10 cellular contexts compared by ENCODE assay signal in genomic region chr11:110098645-110099044, GRCh38. TPM values are rescaled to one million over a fixed set of nuclear protein-coding genes. Genes with fewer than 3 reads are reported as not detected.
A peak's percentile ranks its signal among the peaks of the same experiment; 100 is the strongest.
DNase-seq lines count a peak whose midpoint lies in the region; ATAC-seq lines count a peak whose summit lies in the region.
"Had no signal": no experiment of that assay in that cellular context is flagged by ENCODE, and none has a peak within 500 bp of the region (broad histone marks: within the 10 kb centered on the region; RNA-seq: fewer than 3 reads in every experiment).

No MANE protein-coding gene starts in this region.

- ATAC-seq in GM19455 (IDR thresholded peaks at IDR 0.05; ENCODE audit: unreplicated experiment) (peak; percentile 56), HG03103 (IDR thresholded peaks at IDR 0.05; ENCODE audit: low read depth, unreplicated experiment) (peak; percentile 86)

- in situ Hi-C loops in SK-MEL-5 (cut with HindIII; ENCODE audit: low pct_unique_long_range_greater_than_20kb, low sequenced_read_pairs): no loop called here

- intact Hi-C loops in posterior cingulate gyrus (cut with DNase I): loop anchor here (10.0 kb wide), 2 partner anchors 76 to 266 kb away; no protein-coding TSS in a partner anchor

- DNase-seq in GDM1 (lab: John Stamatoyannopoulos, UW) (peak; percentile 20), SK-MEL-5 (ENCODE audit: low read depth, low spot score) (peak; percentile 44), posterior cingulate gyrus (no peak), NCI-H187 (lab: John Stamatoyannopoulos, UW) (no peak), DMS153 treated with DMSO at 0.1 percent for 48 hours (lab: John Stamatoyannopoulos, UW; ENCODE audit: unreplicated experiment) (no peak), AG20443 (ENCODE audit: low spot score) (no peak)
- DNase-seq: activated B cell treated with CpG ODN at 0.5 μM for 24 hours, dorsolateral prefrontal cortex had no signal

RNA-seq across cellular contexts. Expression of gene ZC3H12C, which starts 5.5 kb away (rescaled TPM):
- 8.9 and 9.8 TPM in 2 replicates for total RNA-seq in SK-MEL-5 (2014; rRNA removed; shearing (Covaris generic))
- 3.7 and 6.3 TPM in 2 replicates for polyA plus RNA-seq in SK-MEL-5 (2015; cell fraction: cytosol; rRNA removed)
- 8.6 and 9.3 TPM in 2 replicates for polyA plus RNA-seq in SK-MEL-5 (2015; cell fraction: nucleus; rRNA removed)

Comparison
In these comparisons a context has a peak if more than half of its experiments do, and no peak if none do; other contexts are left out.
1. DNase-seq: peak in GDM1 (single experiment) and SK-MEL-5 (single experiment); none in posterior cingulate gyrus (0 of 10), NCI-H187 (0 of 2), DMS153 treated with DMSO at 0.1 percent for 48 hours (single experiment) and AG20443 (single experiment).